Comparison of ENCODE assay signal across 18 cellular contexts in the genomic region with DNA sequence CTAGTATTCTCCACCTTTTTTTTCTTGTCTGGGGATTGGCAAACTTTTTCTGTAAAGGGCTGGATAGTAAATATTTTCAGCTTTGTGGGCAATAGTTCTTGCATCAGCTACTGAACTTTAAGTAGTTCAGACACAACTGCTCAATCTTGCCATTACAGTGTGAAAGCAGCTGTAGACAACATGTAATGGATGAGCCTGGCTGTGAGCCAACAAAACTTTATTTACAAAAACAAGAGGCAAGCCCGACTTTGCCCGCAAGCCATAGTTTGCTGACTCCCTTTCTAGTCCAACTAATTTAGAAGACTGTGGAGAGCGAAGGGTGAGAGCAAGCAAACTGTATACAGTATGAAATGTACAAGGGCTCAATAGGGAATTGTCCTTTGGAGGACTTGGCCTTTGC.
"Had no signal": no experiment of that assay in that cellular context is flagged by ENCODE, and none has a peak within 500 bp of the region (broad histone marks: within the 10 kb centered on the region; RNA-seq: fewer than 3 reads in every experiment).

No MANE protein-coding gene starts in this region.

- H3K27me3 ChIP-seq: ascending aorta, left lung, suprapubic skin had no signal

- ATAC-seq: activated CD8-positive, alpha-beta T cell treated with anti-CD3 and anti-CD28 coated beads, Interleukin-2, amount 10 ng/mL, durations not matched to agents 7 days and 5 days; activated naive CD8-positive, alpha-beta T cell treated with anti-CD3 and anti-CD28 coated beads, Interleukin-2, amount 50 U/mL, for 24 hours; left lung; psoas muscle had no signal

- H3K27ac ChIP-seq: ascending aorta, cardiac muscle cell, esophagus muscularis mucosa, left lung, psoas muscle, suprapubic skin, VCaP had no signal

- DNase-seq: activated CD4-positive, alpha-beta T cell treated with anti-CD3 and anti-CD28 coated beads for 4 hours; activated CD8-positive, alpha-beta memory T cell treated with anti-CD3 and anti-CD28 coated beads, Interleukin-2, amount 50 U/mL, for 48 hours; activated CD8-positive, alpha-beta T cell treated with anti-CD3 and anti-CD28 coated beads, Interleukin-2, amount 10 ng/mL, durations not matched to agents 7 days and 5 days; activated naive CD4-positive, alpha-beta T cell; activated naive CD8-positive, alpha-beta T cell treated with anti-CD3 and anti-CD28 coated beads, Interleukin-2, amount 50 U/mL, for 24 hours; foreskin melanocyte; head of caudate nucleus; left lung; psoas muscle; stimulated activated CD4-positive, alpha-beta T cell treated with anti-CD3 and anti-CD28 coated beads, Interleukin-2, amount 100 ng/mL, for 48 hours; stimulated activated naive CD4-positive, alpha-beta T cell treated with Interleukin-2 at 50 U/mL for 16 hours had no signal

- H3K4me3 Mint-ChIP-seq: activated CD8-positive, alpha-beta T cell treated with anti-CD3 and anti-CD28 coated beads, Interleukin-2, amount 10 ng/mL, durations not matched to agents 7 days and 5 days; activated naive CD8-positive, alpha-beta T cell treated with anti-CD3 and anti-CD28 coated beads, Interleukin-2, amount 50 U/mL, for 24 hours; activated T-helper 1 cell treated with anti-CD3 and anti-CD28 coated beads, Interleukin-12 subunit alpha, Interleukin-12 subunit beta, Interleukin-2, Interleukin-4 antibody, amounts not matched to agents 30 ng/mL and 10 ng/mL and 1 ng/mL, durations not matched to agents 14 hours and 24 hours and 36 hours; memory B cell had no signal

- H3K36me3 ChIP-seq: ascending aorta, cardiac muscle cell, esophagus muscularis mucosa, left lung, suprapubic skin had no signal

- H3K4me1 Mint-ChIP-seq: memory B cell had no signal

- H3K4me1 ChIP-seq: ascending aorta, esophagus muscularis mucosa, psoas muscle had no signal

- H3K9me3 Mint-ChIP-seq: activated naive CD8-positive, alpha-beta T cell treated with anti-CD3 and anti-CD28 coated beads, Interleukin-2, amount 50 U/mL, for 24 hours had no signal

- H3K9me3 ChIP-seq: ascending aorta, esophagus muscularis mucosa, left lung, psoas muscle, suprapubic skin had no signal

- H3K36me3 Mint-ChIP-seq: memory B cell had no signal

- H3K4me3 ChIP-seq: ascending aorta, cardiac muscle cell, esophagus muscularis mucosa, left lung, psoas muscle, suprapubic skin had no signal

- H3K27ac Mint-ChIP-seq: activated CD8-positive, alpha-beta T cell treated with anti-CD3 and anti-CD28 coated beads, Interleukin-2, amount 10 ng/mL, durations not matched to agents 7 days and 5 days; activated naive CD8-positive, alpha-beta T cell treated with anti-CD3 and anti-CD28 coated beads, Interleukin-2, amount 50 U/mL, for 24 hours; activated T-helper 1 cell treated with anti-CD3 and anti-CD28 coated beads, Interleukin-12 subunit alpha, Interleukin-12 subunit beta, Interleukin-2, Interleukin-4 antibody, amounts not matched to agents 30 ng/mL and 10 ng/mL and 1 ng/mL, durations not matched to agents 14 hours and 24 hours and 36 hours; memory B cell had no signal
